ENCODE assay signal across 8 cellular contexts in genomic region chr3:32684800-32685603, GRCh38. TPM values are rescaled to one million over a fixed set of nuclear protein-coding genes. Genes with fewer than 3 reads are reported as not detected.
DNase-seq lines count a peak whose midpoint lies in the region; ATAC-seq and TF ChIP-seq lines count a peak whose summit lies in the region.

TSS of gene CNOT10 (plus strand) at chr3:32685188. CDS start at chr3:32685461, 273 bp downstream.

- peak within 1 kb of the TSS; percentile 84 for H2AFZ ChIP-seq in OCI-LY3 (ENCODE audit: low read depth, low read length)

- H3K27me3 Mint-ChIP-seq in endothelial cell (ENCODE audit: unreplicated experiment) (no peaks in the 10 kb centered on the region), mesothelial cell of epicardium (ENCODE audit: low read depth) (no peaks in the 10 kb centered on the region)

- H3K4me1 Mint-ChIP-seq in endothelial cell (ENCODE audit: unreplicated experiment), result peaks cover 24% of the 10 kb centered on the region
- peaks cover 29% of the 10 kb centered on the region for H3K4me1 Mint-ChIP-seq in mesothelial cell of epicardium

- DNase-seq in DMS 273 treated with DMSO at 0.1 percent for 48 hours (lab: John Stamatoyannopoulos, UW), result peak; percentile 84
- DNase-seq in HuH-7.5 (ENCODE audit: low spot score), result peak; percentile 93
- peak; percentile 97 for DNase-seq in activated CD8-positive, alpha-beta memory T cell treated with anti-CD3 and anti-CD28 coated beads, Interleukin-2, amount 50 U/mL, for 48 hours
- DNase-seq in endothelial cell (ENCODE audit: low spot score), result peak; percentile 95
- peak; percentile 88 to 93 for DNase-seq in mesothelial cell of epicardium (ENCODE audit: low spot score in 2 of 2, unreplicated experiment in 2 of 2)
- DNase-seq in stimulated activated CD8-positive, alpha-beta memory T cell treated with anti-CD3 and anti-CD28 coated beads, Interleukin-15, amount 100 ng/mL, for 48 hours (ENCODE audit: low read depth in 2 of 2), result peak; percentile 96

- H3K79me2 ChIP-seq in OCI-LY3 (ENCODE audit: low read length), result peaks cover 47% of the 10 kb centered on the region

- peak within 1 kb of the TSS; percentile 49 for H3K27ac ChIP-seq in OCI-LY3 (ENCODE audit: low read length)

- no peaks in the 10 kb centered on the region; the same call in 1 of the 2 replicates for H4K20me1 ChIP-seq in OCI-LY3 (ENCODE audit: insufficient read depth, low read length)

- peak within 1 kb of the TSS; percentile 78 for H3K9ac ChIP-seq in OCI-LY3 (ENCODE audit: low read length)

- no peaks in the 10 kb centered on the region for H3K9me3 ChIP-seq in OCI-LY3 (ENCODE audit: insufficient read depth, low read length)

- H3K36me3 ChIP-seq in OCI-LY3 (replicated peaks; ENCODE audit: low read depth, low read length), result peaks cover 6% of the 10 kb centered on the region

- ATAC-seq in GM21526 (IDR thresholded peaks at IDR 0.05; ENCODE audit: low FRiP score, unreplicated experiment), result peak; percentile 97

- peak within 1 kb of the TSS; percentile 97 for H3K4me3 Mint-ChIP-seq in endothelial cell (ENCODE audit: unreplicated experiment)
- H3K4me3 Mint-ChIP-seq in mesothelial cell of epicardium, result peak within 1 kb of the TSS; percentile 87

- H3K4me1 ChIP-seq in OCI-LY3 (ENCODE audit: low read length), result peaks cover 18% of the 10 kb centered on the region

- no peaks in the 10 kb centered on the region for H3K36me3 Mint-ChIP-seq in endothelial cell (ENCODE audit: low read depth, unreplicated experiment)
- peaks cover 5% of the 10 kb centered on the region for H3K36me3 Mint-ChIP-seq in mesothelial cell of epicardium

- H3K27ac Mint-ChIP-seq in endothelial cell (ENCODE audit: unreplicated experiment) (peak within 1 kb of the TSS; percentile 97), mesothelial cell of epicardium (peak within 1 kb of the TSS; percentile 94)

- TF ChIP-seq CTCF in OCI-LY3 (IDR thresholded peaks at IDR 0.05; ENCODE audit: low read depth, low read length), result peak; percentile 27
- no peak for TF ChIP-seq CTCF in endothelial cell (IDR thresholded peaks at IDR 0.05; ENCODE audit: unreplicated experiment)
- no peak for TF ChIP-seq CTCF in mesothelial cell of epicardium (IDR thresholded peaks at IDR 0.05; ENCODE audit: unreplicated experiment)

- no peaks in the 10 kb centered on the region for H3K27me3 ChIP-seq in OCI-LY3 (ENCODE audit: low read depth, low read length)

- H3K9me3 Mint-ChIP-seq in endothelial cell (ENCODE audit: unreplicated experiment) (no peaks in the 10 kb centered on the region), mesothelial cell of epicardium (no peaks in the 10 kb centered on the region)

- H3K4me2 ChIP-seq in OCI-LY3 (ENCODE audit: low read length), result peak within 1 kb of the TSS; percentile 91

- peak within 1 kb of the TSS; percentile 80 for H3K4me3 ChIP-seq in OCI-LY3 (ENCODE audit: low read length)

RNA-seq across cellular contexts. Expression of gene CNOT10, which starts in this region (rescaled TPM):
- total RNA-seq in endothelial cell (ENCODE audit: unreplicated experiment) (42.1 TPM), mesothelial cell of epicardium (42.9 to 48.7 TPM (median 46.8 TPM) in 3 replicates)

Comparison
In these comparisons a context has a peak if more than half of its experiments do, and no peak if none do; other contexts are left out.
1. Peak in every context shown above with its lines: DNase-seq, ATAC-seq, H3K4me3 ChIP-seq and H3K27ac ChIP-seq.